Comparison of ENCODE assay signal across 14 cellular contexts in genomic region chr6:109296305-109296915, GRCh38.
DNase-seq lines count a peak whose midpoint lies in the region; ATAC-seq, FAIRE-seq and TF ChIP-seq lines count a peak whose summit lies in the region.
"Had no signal": no experiment of that assay in that cellular context is flagged by ENCODE, and none has a peak within 500 bp of the region (broad histone marks: within the 10 kb centered on the region; RNA-seq: fewer than 3 reads in every experiment).

No MANE protein-coding gene starts in this region.

- FAIRE-seq in HTR-8/SVneo (lab: Jason Lieb, UNC): no peak
- FAIRE-seq: kidney had no signal

- peak overlapping the region; percentile 79 to 85 (median 82) for H3K27ac ChIP-seq in esophagus muscularis mucosa (replicated peaks in 1 of 4)

- no peak for ATAC-seq in GM19395 (IDR thresholded peaks at IDR 0.05; ENCODE audit: unreplicated experiment)
- ATAC-seq: gastroesophageal sphincter; naive thymus-derived CD4-positive, alpha-beta T cell had no signal

- H3K9me3 ChIP-seq in esophagus muscularis mucosa: no peaks in the 10 kb centered on the region
- H3K9me3 ChIP-seq: Caco-2, gastroesophageal sphincter had no signal

- no peak for TF ChIP-seq POLR2A in esophagus muscularis mucosa (IDR thresholded peaks at IDR 0.05; ENCODE audit: low read depth)

- H3K4me3 ChIP-seq in esophagus muscularis mucosa: no peak overlapping the region
- H3K4me3 ChIP-seq: gastroesophageal sphincter had no signal

- TF ChIP-seq CTCF in esophagus muscularis mucosa (IDR thresholded peaks at IDR 0.05): no peak
- no peak for TF ChIP-seq CTCF in type B pancreatic cell (conservative IDR thresholded peaks at IDR 0.05)

- 77% methylated on average over 3 of the region's 3 CpGs for WGBS in esophagus muscularis mucosa

- H3K4me1 Mint-ChIP-seq in type B pancreatic cell (ENCODE audit: unreplicated experiment): peaks cover 75% of the 10 kb centered on the region
- H3K4me1 Mint-ChIP-seq: naive thymus-derived CD4-positive, alpha-beta T cell had no signal

- DNase-seq in NCI-H1105 (lab: John Stamatoyannopoulos, UW): peak; percentile 5
- DNase-seq in NCI-H510A treated with DMSO at 0.1 percent for 48 hours (lab: John Stamatoyannopoulos, UW): peak; percentile 55
- DNase-seq in esophagus muscularis mucosa (ENCODE audit: extremely low spot score): no peak
- DNase-seq in type B pancreatic cell (ENCODE audit: extremely low spot score, unreplicated experiment): no peak
- DNase-seq in cerebellum (ENCODE audit: low spot score): no peak
- DNase-seq in HTR-8/SVneo (ENCODE audit: insufficient read length, low spot score): no peak
- DNase-seq: activated CD4-positive, alpha-beta T cell treated with anti-CD3 and anti-CD28 coated beads for 4 hours; aorta; Caco-2; effector CD8-positive, alpha-beta T cell; kidney; naive thymus-derived CD4-positive, alpha-beta T cell had no signal

- H3K9me3 Mint-ChIP-seq in type B pancreatic cell: no peaks in the 10 kb centered on the region
- H3K9me3 Mint-ChIP-seq: naive thymus-derived CD4-positive, alpha-beta T cell had no signal

- no peaks in the 10 kb centered on the region for H3K36me3 ChIP-seq in esophagus muscularis mucosa
- H3K36me3 ChIP-seq: gastroesophageal sphincter had no signal

- intact Hi-C loops in esophagus muscularis mucosa (cut with DNase I): no loop called here

- peak overlapping the region; percentile 40 for H3K27ac Mint-ChIP-seq in type B pancreatic cell

- H3K27me3 ChIP-seq in esophagus muscularis mucosa: no peaks in the 10 kb centered on the region
- H3K27me3 ChIP-seq: gastroesophageal sphincter had no signal

- peak overlapping the region; percentile 24 for H3K4me3 Mint-ChIP-seq in type B pancreatic cell
- H3K4me3 Mint-ChIP-seq: naive thymus-derived CD4-positive, alpha-beta T cell had no signal

- no peak for TF ChIP-seq EP300 in esophagus muscularis mucosa (IDR thresholded peaks at IDR 0.05)

- H3K27me3 Mint-ChIP-seq in type B pancreatic cell: no peaks in the 10 kb centered on the region

- H3K36me3 Mint-ChIP-seq in type B pancreatic cell: no peaks in the 10 kb centered on the region
- H3K36me3 Mint-ChIP-seq: naive thymus-derived CD4-positive, alpha-beta T cell had no signal

- H3K4me1 ChIP-seq in esophagus muscularis mucosa: peaks cover 26 to 52% (median 46%) of the 10 kb centered on the region in 4 donors
- H3K4me1 ChIP-seq: Caco-2 had no signal

Comparison
In these comparisons a context has a peak if more than half of its experiments do, and no peak if none do; other contexts are left out.
1. DNase-seq: peak in NCI-H1105 (single experiment) and NCI-H510A treated with DMSO at 0.1 percent for 48 hours (single experiment); none in esophagus muscularis mucosa (single experiment), type B pancreatic cell (single experiment), cerebellum (single experiment) and HTR-8/SVneo (single experiment).